ENCODE assay signal across 1 cellular context in genomic region chr17:5122586-5123342, GRCh38.
TF ChIP-seq lines count a peak whose summit lies in the region.

No MANE protein-coding gene starts in this region.

TF ChIP-seq in HepG2, 621 proteins besides CTCF, POLR2A, EP300 and RAD21:
- TF ChIP-seq MEF2D (CRISPR knock-in tag; IDR thresholded peaks at IDR 0.05) (no peak), BCL3 (CRISPR knock-in tag; IDR thresholded peaks at IDR 0.05) (no peak), PAF1 (CRISPR knock-in tag; IDR thresholded peaks at IDR 0.05) (no peak), ZNF275 (CRISPR knock-in tag; IDR thresholded peaks at IDR 0.05; ENCODE audit: borderline replicate concordance) (no peak), NFKBIZ (CRISPR knock-in tag; IDR thresholded peaks at IDR 0.05) (no peak), MAFK (conservative IDR thresholded peaks at IDR 0.05 in 1 of 2, IDR thresholded peaks at IDR 0.05 in 1 of 2; ENCODE audit: low read length in 2 of 2) (no peak), ZNF251 (CRISPR knock-in tag; IDR thresholded peaks at IDR 0.05) (no peak), ZNF17 (CRISPR knock-in tag; IDR thresholded peaks at IDR 0.05) (no peak), TEAD3 (CRISPR knock-in tag; optimal IDR thresholded peaks at IDR 0.05; ENCODE audit: borderline replicate concordance) (no peak), PTBP1 (IDR thresholded peaks at IDR 0.05; ENCODE audit: low read depth, low read length, poor library complexity, severe bottlenecking) (no peak)
